8 cellular contexts compared by ENCODE assay signal in the genomic region with DNA sequence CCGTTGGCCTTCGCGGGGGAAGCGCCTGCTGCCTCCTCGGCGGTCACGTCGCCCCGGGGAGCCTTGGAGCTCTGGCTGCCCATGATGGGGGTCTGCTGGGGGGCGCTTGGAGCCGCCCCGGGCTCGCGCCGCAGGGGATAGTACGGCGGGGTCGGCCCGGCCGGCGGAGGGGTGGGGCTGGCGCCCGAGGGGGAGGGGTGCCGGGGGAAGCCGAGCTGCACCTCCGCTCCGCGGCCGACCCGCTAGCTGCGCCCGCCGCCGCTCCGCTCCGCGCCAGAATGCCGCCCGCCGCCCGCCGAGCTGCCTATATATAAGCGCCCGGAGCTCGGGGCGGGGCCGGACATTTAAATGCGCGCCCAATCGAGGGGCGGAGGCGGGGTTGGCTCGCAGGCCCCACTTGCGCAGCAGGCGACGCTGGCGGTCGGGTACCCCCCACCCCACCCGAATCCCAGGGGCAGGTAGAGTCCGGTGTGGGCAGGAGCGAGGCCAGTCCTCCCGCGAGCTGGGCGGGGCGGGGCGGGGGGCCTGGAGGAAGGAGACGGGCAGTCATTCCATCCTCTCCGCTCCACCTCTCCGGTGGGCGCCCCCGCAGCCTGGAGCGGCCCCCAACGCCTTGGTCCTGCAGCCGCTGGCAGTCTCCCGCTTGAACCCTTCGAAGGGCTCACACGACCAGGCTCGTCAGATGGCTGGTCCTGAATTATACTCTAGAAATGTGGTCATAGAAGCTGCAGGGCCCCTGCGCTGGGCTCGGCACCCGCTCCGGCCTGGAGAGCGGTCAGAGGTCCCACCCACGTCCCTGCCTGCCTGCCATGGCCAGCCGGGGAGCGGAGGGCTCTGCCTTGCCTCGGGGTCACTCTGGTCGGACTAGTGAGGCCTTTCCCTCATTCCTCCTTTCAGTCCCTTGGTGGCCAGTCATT. TPM values are rescaled to one million over a fixed set of nuclear protein-coding genes. Genes with fewer than 3 reads are reported as not detected.
DNase-seq lines count a peak whose midpoint lies in the region; ATAC-seq, FAIRE-seq and TF ChIP-seq lines count a peak whose summit lies in the region.

A gene with protein sequence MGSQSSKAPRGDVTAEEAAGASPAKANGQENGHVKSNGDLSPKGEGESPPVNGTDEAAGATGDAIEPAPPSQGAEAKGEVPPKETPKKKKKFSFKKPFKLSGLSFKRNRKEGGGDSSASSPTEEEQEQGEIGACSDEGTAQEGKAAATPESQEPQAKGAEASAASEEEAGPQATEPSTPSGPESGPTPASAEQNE (minus strand): TSS at position 283 of the 917 bp plus-strand sequence. CDS start 200 bp downstream, at position 83.

- peak; percentile 93 for DNase-seq in COLO668 (lab: John Stamatoyannopoulos, UW; ENCODE audit: unreplicated experiment)
- DNase-seq in activated naive CD4-positive, alpha-beta T cell treated with anti-CD3 and anti-CD28 coated beads, Interleukin-2, amount 50 U/mL, for 72 hours (ENCODE audit: low spot score in 2 of 2): peak; percentile 74 to 94
- DNase-seq in Right ventricle myocardium superior: peak; percentile 93
- peak; percentile 64 to 94 (median 82) for DNase-seq in pancreas
- peak; percentile 68 to 80 for DNase-seq in tibial artery

- peak within 1 kb of the TSS; percentile 55 to 97 for H3K27ac Mint-ChIP-seq in activated naive CD4-positive, alpha-beta T cell treated with anti-CD3 and anti-CD28 coated beads, Interleukin-2, amount 50 U/mL, for 72 hours

- peak; percentile 45 for ATAC-seq in GM21423 (IDR thresholded peaks at IDR 0.05; ENCODE audit: unreplicated experiment)
- ATAC-seq in SK-N-SH treated with all-trans-retinoic acid at 6 μM for 48 hours: peak; percentile 69
- ATAC-seq in activated naive CD4-positive, alpha-beta T cell treated with anti-CD3 and anti-CD28 coated beads, Interleukin-2, amount 50 U/mL, for 72 hours: peak; percentile 38 to 65
- peak; percentile 73 for ATAC-seq in Right ventricle myocardium superior (ENCODE audit: poor library complexity)
- peak; percentile 72 to 79 (median 74) for ATAC-seq in pancreas

- H3K9me3 ChIP-seq in Loucy (ENCODE audit: insufficient read depth, low read depth, low read length) (no peaks in the 10 kb centered on the region), pancreas (no peaks in the 10 kb centered on the region), tibial artery (no peaks in the 10 kb centered on the region)

- H3K9me3 Mint-ChIP-seq in activated naive CD4-positive, alpha-beta T cell treated with anti-CD3 and anti-CD28 coated beads, Interleukin-2, amount 50 U/mL, for 72 hours: no peaks in the 10 kb centered on the region

- 17 to 25% methylated on average over 50 to 88 of the region's 88 CpGs for WGBS in pancreas, 2 donors

- H2AFZ ChIP-seq in Loucy (ENCODE audit: low read length): no peak within 1 kb of the TSS

- intact Hi-C loops in Right ventricle myocardium superior (cut with DNase I): loop anchor here (2.0 kb wide), 1 partner anchor 27 kb away; a partner anchor contains a TSS
- intact Hi-C loops in pancreas (cut with DNase I): no loop called here
- intact Hi-C loops in tibial artery (cut with DNase I; ENCODE audit: low total_unique reads): no loop called here

- H3K27ac ChIP-seq in pancreas (peak within 1 kb of the TSS in 2 of 4 donors; percentile 33 to 44), tibial artery (peak within 1 kb of the TSS in 1 of 2 donors; percentile 11)

- peaks cover 39% of the 10 kb centered on the region for H4K20me1 ChIP-seq in Loucy (ENCODE audit: insufficient read depth, low read length, poor library complexity, severe bottlenecking)

- peaks cover 27% of the 10 kb centered on the region for H3K4me1 ChIP-seq in Loucy (ENCODE audit: insufficient read depth, low read length, poor library complexity, severe bottlenecking)
- peaks cover 0 to 8% (median 6%) of the 10 kb centered on the region in 3 donors for H3K4me1 ChIP-seq in pancreas
- H3K4me1 ChIP-seq in tibial artery: peaks cover 0 to 37% (median 21%) of the 10 kb centered on the region in 4 donors

- H3K79me2 ChIP-seq in Loucy (ENCODE audit: insufficient read depth, low read length): peaks cover 38% of the 10 kb centered on the region

- H3F3A ChIP-seq in Loucy (ENCODE audit: low read depth): no peaks in the 10 kb centered on the region

- H3K9me2 ChIP-seq in Loucy (replicated peaks; ENCODE audit: low read depth, low read length): no peaks in the 10 kb centered on the region

- peak within 1 kb of the TSS; percentile 75 for H3K4me2 ChIP-seq in Loucy (ENCODE audit: low read depth, low read length, poor library complexity, severe bottlenecking)

- TF ChIP-seq CTCF in Loucy (conservative IDR thresholded peaks at IDR 0.05; ENCODE audit: low read length) (no peak), pancreas (IDR thresholded peaks at IDR 0.05) (no peak), tibial artery (IDR thresholded peaks at IDR 0.05) (no peak)

- H3K4me3 ChIP-seq in Loucy (ENCODE audit: low read length, poor library complexity, severe bottlenecking) (peak within 1 kb of the TSS; percentile 78), pancreas (peak within 1 kb of the TSS; percentile 55 to 78 (median 59)), tibial artery (peak within 1 kb of the TSS; percentile 55 to 78)

- H3K36me3 ChIP-seq in Loucy (ENCODE audit: insufficient read depth, low read length) (peaks cover 30% of the 10 kb centered on the region; the same call in 1 of the 2 replicates), pancreas (peaks cover 0 to 12% (median 0%) of the 10 kb centered on the region in 3 donors), tibial artery (peaks cover 16 to 19% (median 17%) of the 10 kb centered on the region in 3 donors)

- no peak for FAIRE-seq in pancreas (lab: Jason Lieb, UNC)

- no peaks in the 10 kb centered on the region for H3K36me3 Mint-ChIP-seq in activated naive CD4-positive, alpha-beta T cell treated with anti-CD3 and anti-CD28 coated beads, Interleukin-2, amount 50 U/mL, for 72 hours

- H3K27me3 ChIP-seq in Loucy (ENCODE audit: insufficient read depth, low read length, poor library complexity, severe bottlenecking) (no peaks in the 10 kb centered on the region), pancreas (no peaks in the 10 kb centered on the region), tibial artery (peaks cover 0 to 12% of the 10 kb centered on the region in 2 donors)

- peak within 1 kb of the TSS; percentile 75 for H3K9ac ChIP-seq in Loucy (ENCODE audit: low read depth, low read length, poor library complexity, severe bottlenecking)

TF ChIP-seq in SK-N-SH treated with all-trans-retinoic acid at 6 μM for 48 hours, 23 proteins besides CTCF, POLR2A, EP300 and RAD21:
- TF ChIP-seq, protein P1, sequence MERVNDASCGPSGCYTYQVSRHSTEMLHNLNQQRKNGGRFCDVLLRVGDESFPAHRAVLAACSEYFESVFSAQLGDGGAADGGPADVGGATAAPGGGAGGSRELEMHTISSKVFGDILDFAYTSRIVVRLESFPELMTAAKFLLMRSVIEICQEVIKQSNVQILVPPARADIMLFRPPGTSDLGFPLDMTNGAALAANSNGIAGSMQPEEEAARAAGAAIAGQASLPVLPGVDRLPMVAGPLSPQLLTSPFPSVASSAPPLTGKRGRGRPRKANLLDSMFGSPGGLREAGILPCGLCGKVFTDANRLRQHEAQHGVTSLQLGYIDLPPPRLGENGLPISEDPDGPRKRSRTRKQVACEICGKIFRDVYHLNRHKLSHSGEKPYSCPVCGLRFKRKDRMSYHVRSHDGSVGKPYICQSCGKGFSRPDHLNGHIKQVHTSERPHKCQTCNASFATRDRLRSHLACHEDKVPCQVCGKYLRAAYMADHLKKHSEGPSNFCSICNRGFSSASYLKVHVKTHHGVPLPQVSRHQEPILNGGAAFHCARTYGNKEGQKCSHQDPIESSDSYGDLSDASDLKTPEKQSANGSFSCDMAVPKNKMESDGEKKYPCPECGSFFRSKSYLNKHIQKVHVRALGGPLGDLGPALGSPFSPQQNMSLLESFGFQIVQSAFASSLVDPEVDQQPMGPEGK (CRISPR knock-in tag; IDR thresholded peaks at IDR 0.05; ENCODE audit: borderline replicate concordance): peak; percentile 32; the same call in 1 of the 2 replicates
- TF ChIP-seq ISL1 (CRISPR knock-in tag; IDR thresholded peaks at IDR 0.05): no peak
TF ChIP-seq in SK-N-SH treated with all-trans-retinoic acid at 6 μM for 48 hours: peak in this region for 1.

RNA-seq across cellular contexts. Expression of the gene that starts here (rescaled TPM):
- total RNA-seq in activated naive CD4-positive, alpha-beta T cell treated with anti-CD3 and anti-CD28 coated beads, Interleukin-2, amount 50 U/mL, for 72 hours: 10 to 100 TPM; 10.6 to 47.0 TPM
- total RNA-seq in Right ventricle myocardium superior (16.1 TPM), pancreas (10 to 100 TPM in 4 of 6 donors, 1 to 10 TPM in 2; 7.3 to 49.5 (median 14.5) TPM)
- polyA plus RNA-seq in pancreas: 10 to 100 TPM; 16.3 to 16.5 TPM
